Comparison of ENCODE assay signal across 8 cellular contexts in the genomic region with DNA sequence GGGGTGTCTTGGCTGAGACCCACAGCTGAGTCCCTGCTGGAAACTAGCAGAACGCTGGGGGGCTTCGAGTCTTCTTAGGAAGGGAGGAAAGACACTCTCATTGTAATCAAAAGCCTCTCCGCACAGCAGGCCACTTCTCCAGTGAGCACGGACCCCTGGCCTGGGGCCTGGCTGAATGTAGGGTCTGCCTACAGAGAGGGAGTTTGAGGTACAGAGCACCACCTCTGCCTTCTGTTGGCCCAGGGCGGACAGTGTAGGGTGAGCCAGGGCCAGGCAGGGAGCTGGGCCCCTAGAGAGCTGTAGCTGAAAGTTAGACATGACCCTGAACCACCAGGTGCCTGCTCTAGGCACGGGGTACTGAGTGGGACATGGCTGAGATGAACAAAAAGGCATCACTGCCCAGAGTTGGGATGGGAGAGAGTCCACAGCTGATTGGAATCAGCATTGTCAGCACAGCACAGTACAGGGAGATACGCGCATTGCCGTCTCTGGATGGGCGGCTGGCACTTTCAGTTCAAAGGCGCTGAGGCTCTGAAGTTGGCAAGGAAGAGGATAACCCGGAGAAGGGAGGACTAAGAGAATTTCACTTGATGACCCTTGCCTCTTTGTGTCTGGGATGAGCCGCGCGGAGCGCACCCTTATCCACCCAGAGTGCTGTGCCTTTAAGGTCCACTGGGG. TPM values are rescaled to one million over a fixed set of nuclear protein-coding genes. Genes with fewer than 3 reads are reported as not detected.
DNase-seq lines count a peak whose midpoint lies in the region; ATAC-seq and TF ChIP-seq lines count a peak whose summit lies in the region.

No MANE protein-coding gene starts in this region.

- peak overlapping the region; percentile 23; the same call in 1 of the 2 replicates for H3K4me3 ChIP-seq in AG04449 (ENCODE audit: low read depth, low read length)
- peak overlapping the region; percentile 84 for H3K4me3 ChIP-seq in HUES48 (ENCODE audit: low read depth, low read length)
- peak overlapping the region; percentile 52 for H3K4me3 ChIP-seq in epithelial cell of proximal tubule (ENCODE audit: low read depth, low read length)
- peak overlapping the region; percentile 33 for H3K4me3 ChIP-seq in osteoblast (ENCODE audit: insufficient read depth, low read length)

- no peaks in the 10 kb centered on the region for H4K20me1 ChIP-seq in osteoblast (ENCODE audit: insufficient read depth, low read length)

- POLR2A ChIA-PET in AG04449 (lab: Yijun Ruan, JAX), result no interaction called here

- H3K36me3 ChIP-seq in HUES48 (ENCODE audit: control insufficient read depth, insufficient read depth, low read length) (no peaks in the 10 kb centered on the region), osteoblast (ENCODE audit: insufficient read depth, low read length) (no peaks in the 10 kb centered on the region)

- no peaks in the 10 kb centered on the region for H3K79me2 ChIP-seq in osteoblast (ENCODE audit: insufficient read depth, low read length)

- no peak for DNase-seq in AG04449 (ENCODE audit: low read depth, low spot score)
- peak; percentile 6 for DNase-seq in epithelial cell of proximal tubule (ENCODE audit: low read depth)
- peak; percentile 93 for DNase-seq in osteoblast (ENCODE audit: insufficient read length, low spot score, missing footprints)
- DNase-seq in NCI-H146 treated with DMSO at 0.1 percent for 48 hours (lab: John Stamatoyannopoulos, UW; ENCODE audit: unreplicated experiment), result no peak

- peaks cover 5% of the 10 kb centered on the region; the same call in 1 of the 2 replicates for H3K9me3 ChIP-seq in HUES48 (ENCODE audit: control insufficient read depth, insufficient read depth, low read length)
- no peaks in the 10 kb centered on the region for H3K9me3 ChIP-seq in osteoblast (ENCODE audit: low read depth, low read length)

- ATAC-seq in GM19455 (IDR thresholded peaks at IDR 0.05; ENCODE audit: unreplicated experiment) (peak; percentile 89), HG03280 (IDR thresholded peaks at IDR 0.05; ENCODE audit: unreplicated experiment) (no peak), GM18873 (IDR thresholded peaks at IDR 0.05; ENCODE audit: low FRiP score, unreplicated experiment) (no peak)

- TF ChIP-seq CTCF in AG04449 (IDR thresholded peaks at IDR 0.05; ENCODE audit: insufficient read depth, low read length, missing control alignments), result peak; percentile 72
- TF ChIP-seq CTCF in epithelial cell of proximal tubule (conservative IDR thresholded peaks at IDR 0.05; ENCODE audit: low read depth, low read length), result no peak
- no peak for TF ChIP-seq CTCF in osteoblast (IDR thresholded peaks at IDR 0.05; ENCODE audit: extremely low read depth, low read depth, low read length)

- no peaks in the 10 kb centered on the region for H3K4me1 ChIP-seq in HUES48 (ENCODE audit: control insufficient read depth, insufficient read depth, low read length)
- no peaks in the 10 kb centered on the region for H3K4me1 ChIP-seq in osteoblast (ENCODE audit: insufficient read depth, low read length)

- CTCF ChIA-PET in AG04449 (lab: Yijun Ruan, JAX), result interaction anchor here (0.6 to 8.8 kb wide), 4 partner anchors 9 to 272 kb away, joined by 3 to 404 read pairs (median 4); no protein-coding TSS in a partner anchor

- H3K9ac ChIP-seq in HUES48 (ENCODE audit: low read depth, low read length), result no peak overlapping the region

- H3K27me3 ChIP-seq in HUES48 (ENCODE audit: control insufficient read depth, insufficient read depth, low read length) (peaks cover 65% of the 10 kb centered on the region), osteoblast (ENCODE audit: insufficient read depth, low read length) (peaks cover 30% of the 10 kb centered on the region)

- H3K27ac ChIP-seq in HUES48 (ENCODE audit: low read depth, low read length), result no peak overlapping the region
- H3K27ac ChIP-seq in osteoblast (ENCODE audit: low read depth, low read length), result no peak overlapping the region

- H2AFZ ChIP-seq in osteoblast (ENCODE audit: low read length), result no peak overlapping the region

- peak overlapping the region; percentile 27 for H3K4me2 ChIP-seq in osteoblast (ENCODE audit: insufficient read depth, low read length)

RNA-seq across cellular contexts. Expression of a gene that starts 0.4 kb away (rescaled TPM):
- total RNA-seq in epithelial cell of proximal tubule, result not detected in 2 replicates
- total RNA-seq in osteoblast, result not detected in 2 replicates

Comparison
In these comparisons a context has a peak if more than half of its experiments do, and no peak if none do; other contexts are left out.
1. DNase-seq: peak in epithelial cell of proximal tubule (single experiment) and osteoblast (single experiment); none in AG04449 (single experiment) and NCI-H146 treated with DMSO at 0.1 percent for 48 hours (single experiment).
2. H3K4me3 ChIP-seq: peak in every context shown above with its lines; median percentile 84 in HUES48; 52 in epithelial cell of proximal tubule; 33 in osteoblast; 23 in AG04449.